Comparison of ENCODE assay signal across 1 cellular context in genomic region chr21:45004481-45005263, GRCh38.
TF ChIP-seq lines count a peak whose summit lies in the region.

No MANE protein-coding gene starts in this region.

TF ChIP-seq in HepG2, 621 proteins besides CTCF, POLR2A, EP300 and RAD21 (continued from another document):
- TF ChIP-seq ZNF687 (CRISPR knock-in tag; IDR thresholded peaks at IDR 0.05): peak; percentile 10; the same call in 1 of the 2 replicates
